In genomic region chr15:94432279-94432678, GRCh38 we compare ENCODE assay signal across 8 cellular contexts.
"Had no signal": no experiment of that assay in that cellular context is flagged by ENCODE, and none has a peak within 500 bp of the region (broad histone marks: within the 10 kb centered on the region; RNA-seq: fewer than 3 reads in every experiment).

No MANE protein-coding gene starts in this region.

- H3K4me3 ChIP-seq: GM23338 had no signal

- FAIRE-seq: H1, H54, HepG2 had no signal

- DNase-seq: H9, HCEC 1CT had no signal

- H3K4me1 Mint-ChIP-seq: GM23338, H9, IgD-negative memory B cell had no signal

- H3K27me3 Mint-ChIP-seq: IgD-negative memory B cell had no signal

- H3K27ac Mint-ChIP-seq: GM23338, H9, IgD-negative memory B cell had no signal

- ATAC-seq: GM23338, HepG2 had no signal

- H3K4me3 Mint-ChIP-seq: GM23338, H9, IgD-negative memory B cell had no signal

- H3K27ac ChIP-seq: HL-60 had no signal
